Comparison of ENCODE assay signal across 9 cellular contexts in genomic region chr2:64918220-64918886, GRCh38.
A peak's percentile ranks its signal among the peaks of the same experiment; 100 is the strongest.
DNase-seq lines count a peak whose midpoint lies in the region; ATAC-seq and TF ChIP-seq lines count a peak whose summit lies in the region.
"Had no signal": no experiment of that assay in that cellular context is flagged by ENCODE, and none has a peak within 500 bp of the region (broad histone marks: within the 10 kb centered on the region; RNA-seq: fewer than 3 reads in every experiment).

No MANE protein-coding gene starts in this region.

- intact Hi-C loops in activated CD4-positive, alpha-beta T cell treated with anti-CD3 and anti-CD28 coated beads, Interleukin-2, amount 10 ng/mL, durations not matched to agents 24 days and 14 days (cut with micrococcal nuclease), result loop anchor here (5.0 kb wide), 2 partner anchors 139 to 269 kb away; partner anchors contain the start of gene CEP68
- intact Hi-C loops in activated T-helper 2 cell treated with anti-CD3 and anti-CD28 coated beads, Interferon-gamma antibody, Interleukin-2, Interleukin-4, amounts not matched to agents 10 μg/mL and 5 μg/mL and 100 μg/mL, durations not matched to agents 14 hours and 24 hours and 36 hours (cut with micrococcal nuclease), result loop anchor here (5.0 to 10.0 kb wide), 2 partner anchors 246 to 309 kb away; partner anchors contain the start of gene ACTR2

- peak overlapping the region; percentile 95 for H3K4me3 Mint-ChIP-seq in activated CD4-positive, alpha-beta T cell treated with anti-CD3 and anti-CD28 coated beads, Interleukin-2, amount 10 ng/mL, durations not matched to agents 24 days and 14 days
- peak overlapping the region; percentile 86 for H3K4me3 Mint-ChIP-seq in activated T-helper 2 cell treated with anti-CD3 and anti-CD28 coated beads, Interferon-gamma antibody, Interleukin-2, Interleukin-4, amounts not matched to agents 10 μg/mL and 5 μg/mL and 100 μg/mL, durations not matched to agents 14 hours and 24 hours and 36 hours (ENCODE audit: low read depth)
- peak overlapping the region; percentile 91 to 96 (median 94) for H3K4me3 Mint-ChIP-seq in immature natural killer cell

- WGBS in suprapubic skin, result 66% methylated on average over 8 of the region's 8 CpGs

- no peak for TF ChIP-seq EP300 in suprapubic skin (IDR thresholded peaks at IDR 0.05)

- no peak for ATAC-seq in HG03571 (IDR thresholded peaks at IDR 0.05; ENCODE audit: unreplicated experiment)

- peak overlapping the region; percentile 37 for H3K4me3 ChIP-seq in suprapubic skin

- no peaks in the 10 kb centered on the region for H3K36me3 ChIP-seq in suprapubic skin

- TF ChIP-seq POLR2A in suprapubic skin (IDR thresholded peaks at IDR 0.05), result no peak

- peaks cover 24% of the 10 kb centered on the region for H3K4me1 Mint-ChIP-seq in activated CD4-positive, alpha-beta T cell treated with anti-CD3 and anti-CD28 coated beads, Interleukin-2, amount 10 ng/mL, durations not matched to agents 24 days and 14 days
- H3K4me1 Mint-ChIP-seq in activated T-helper 2 cell treated with anti-CD3 and anti-CD28 coated beads, Interferon-gamma antibody, Interleukin-2, Interleukin-4, amounts not matched to agents 10 μg/mL and 5 μg/mL and 100 μg/mL, durations not matched to agents 14 hours and 24 hours and 36 hours (ENCODE audit: low read depth), result peaks cover 34% of the 10 kb centered on the region
- H3K4me1 Mint-ChIP-seq in immature natural killer cell, result peaks cover 21 to 23% of the 10 kb centered on the region in 2 donors

- no peaks in the 10 kb centered on the region for H3K9me3 ChIP-seq in suprapubic skin

- no peak for TF ChIP-seq CTCF in suprapubic skin (IDR thresholded peaks at IDR 0.05)

- peak overlapping the region; percentile 92 for H3K27ac Mint-ChIP-seq in activated CD4-positive, alpha-beta T cell treated with anti-CD3 and anti-CD28 coated beads, Interleukin-2, amount 10 ng/mL, durations not matched to agents 24 days and 14 days
- H3K27ac Mint-ChIP-seq in activated T-helper 2 cell treated with anti-CD3 and anti-CD28 coated beads, Interferon-gamma antibody, Interleukin-2, Interleukin-4, amounts not matched to agents 10 μg/mL and 5 μg/mL and 100 μg/mL, durations not matched to agents 14 hours and 24 hours and 36 hours, result peak overlapping the region; percentile 83
- H3K27ac Mint-ChIP-seq in immature natural killer cell, result peak overlapping the region; percentile 86 to 93 (median 92)

- H3K36me3 Mint-ChIP-seq in activated CD4-positive, alpha-beta T cell treated with anti-CD3 and anti-CD28 coated beads, Interleukin-2, amount 10 ng/mL, durations not matched to agents 24 days and 14 days (ENCODE audit: low read depth), result no peaks in the 10 kb centered on the region
- H3K36me3 Mint-ChIP-seq in activated T-helper 2 cell treated with anti-CD3 and anti-CD28 coated beads, Interferon-gamma antibody, Interleukin-2, Interleukin-4, amounts not matched to agents 10 μg/mL and 5 μg/mL and 100 μg/mL, durations not matched to agents 14 hours and 24 hours and 36 hours (ENCODE audit: low read depth), result no peaks in the 10 kb centered on the region
- H3K36me3 Mint-ChIP-seq in immature natural killer cell, result no peaks in the 10 kb centered on the region

- no peaks in the 10 kb centered on the region for H3K4me1 ChIP-seq in suprapubic skin

- H3K9me3 Mint-ChIP-seq in activated CD4-positive, alpha-beta T cell treated with anti-CD3 and anti-CD28 coated beads, Interleukin-2, amount 10 ng/mL, durations not matched to agents 24 days and 14 days, result no peaks in the 10 kb centered on the region
- no peaks in the 10 kb centered on the region for H3K9me3 Mint-ChIP-seq in activated T-helper 2 cell treated with anti-CD3 and anti-CD28 coated beads, Interferon-gamma antibody, Interleukin-2, Interleukin-4, amounts not matched to agents 10 μg/mL and 5 μg/mL and 100 μg/mL, durations not matched to agents 14 hours and 24 hours and 36 hours
- H3K9me3 Mint-ChIP-seq in immature natural killer cell, result no peaks in the 10 kb centered on the region

- DNase-seq in activated CD4-positive, alpha-beta T cell treated with anti-CD3 and anti-CD28 coated beads, Interleukin-2, amount 10 ng/mL, durations not matched to agents 24 days and 14 days, result no peak
- no peak for DNase-seq in activated CD4-positive, alpha-beta T cell treated with anti-CD3 and anti-CD28 coated beads, Interleukin-2, amount 50 U/mL, for 4 hours
- DNase-seq in activated T-helper 2 cell treated with anti-CD3 and anti-CD28 coated beads, Interferon-gamma antibody, Interleukin-2, Interleukin-4, amounts not matched to agents 10 μg/mL and 5 μg/mL and 100 μg/mL, durations not matched to agents 14 hours and 24 hours and 36 hours (ENCODE audit: low spot score), result no peak
- DNase-seq in immature natural killer cell (no peak), suprapubic skin (ENCODE audit: low spot score in 2 of 2) (no peak), A172 (ENCODE audit: low spot score) (no peak)
- no peak for DNase-seq in stimulated activated CD4-positive, alpha-beta T cell treated with anti-CD3 and anti-CD28 coated beads, Interleukin-1b, Interleukin-23, amount 100 ng/mL, for 48 hours

- no peaks in the 10 kb centered on the region for H3K27me3 ChIP-seq in suprapubic skin

- H3K27me3 Mint-ChIP-seq in activated CD4-positive, alpha-beta T cell treated with anti-CD3 and anti-CD28 coated beads, Interleukin-2, amount 10 ng/mL, durations not matched to agents 24 days and 14 days, result no peaks in the 10 kb centered on the region
- no peaks in the 10 kb centered on the region for H3K27me3 Mint-ChIP-seq in activated T-helper 2 cell treated with anti-CD3 and anti-CD28 coated beads, Interferon-gamma antibody, Interleukin-2, Interleukin-4, amounts not matched to agents 10 μg/mL and 5 μg/mL and 100 μg/mL, durations not matched to agents 14 hours and 24 hours and 36 hours (ENCODE audit: low read depth)
- peaks cover 0 to 6% (median 0%) of the 10 kb centered on the region in 3 donors for H3K27me3 Mint-ChIP-seq in immature natural killer cell (ENCODE audit: low read depth in 3 of 3)

- H3K27ac ChIP-seq in suprapubic skin, result peak overlapping the region; percentile 5
- H3K27ac ChIP-seq: parathyroid adenoma had no signal
